ENCODE assay signal across 8 cellular contexts in genomic region chr6:159969921-159970320, GRCh38. TPM values are rescaled to one million over a fixed set of nuclear protein-coding genes. Genes with fewer than 3 reads are reported as not detected.
DNase-seq lines count a peak whose midpoint lies in the region; ATAC-seq lines count a peak whose summit lies in the region.

No MANE protein-coding gene starts in this region.

- H3K4me3 ChIP-seq in CD8-positive, alpha-beta memory T cell (ENCODE audit: low read length): peak overlapping the region; percentile 16

- intact Hi-C loops in left colon (cut with DNase I, micrococcal nuclease): no loop called here

- peaks cover 0 to 2% of the 10 kb centered on the region in 2 donors for H3K27me3 Mint-ChIP-seq in CD8-positive, alpha-beta memory T cell

- ATAC-seq in HG03571 (IDR thresholded peaks at IDR 0.05; ENCODE audit: unreplicated experiment) (peak; percentile 35), left colon (peak; percentile 73)
- ATAC-seq in activated CD4-positive, CD25-positive, alpha-beta regulatory T cell treated with anti-CD3 and anti-CD28 coated beads, Interleukin-2, amount 50 U/mL, for 24 hours: no peak

- peak overlapping the region; percentile 91 to 99 (median 96) for H3K4me3 Mint-ChIP-seq in CD8-positive, alpha-beta memory T cell

- CTCF ChIA-PET in CD8-positive, alpha-beta memory T cell (lab: Charles Lee): interaction anchor here (0.7 to 1.2 kb wide), 3 partner anchors 9 to 11 kb away, joined by 3 to 4 read pairs (median 3); no protein-coding TSS in a partner anchor

- H3K36me3 ChIP-seq in CD8-positive, alpha-beta memory T cell (ENCODE audit: insufficient read depth, low read length): no peaks in the 10 kb centered on the region

- H3K9me3 ChIP-seq in CD8-positive, alpha-beta memory T cell (ENCODE audit: low read length): no peaks in the 10 kb centered on the region

- H3K4me1 Mint-ChIP-seq in CD8-positive, alpha-beta memory T cell: peaks cover 53 to 55% (median 54%) of the 10 kb centered on the region in 3 donors

- peak overlapping the region; percentile 84 to 98 (median 95) for H3K27ac Mint-ChIP-seq in CD8-positive, alpha-beta memory T cell

- peak in 1 of 5 donors; percentile 25 for DNase-seq in CD8-positive, alpha-beta memory T cell
- DNase-seq in GM19238 (ENCODE audit: insufficient read length, low spot score): peak; percentile 45
- peak; percentile 61 for DNase-seq in RPMI8226
- peak; percentile 56 to 77 for DNase-seq in left colon
- DNase-seq in stimulated activated naive CD4-positive, alpha-beta T cell treated with Interleukin-2 at 50 U/mL for 16 hours (lab: John Stamatoyannopoulos, UW): peak; percentile 12

- peaks cover 48% of the 10 kb centered on the region for H3K4me1 ChIP-seq in CD8-positive, alpha-beta memory T cell (ENCODE audit: insufficient read depth, low read length)

- H3K27ac ChIP-seq in CD8-positive, alpha-beta memory T cell (ENCODE audit: low read depth, low read length): peak overlapping the region; percentile 71
- peak overlapping the region; percentile 10 for H3K27ac ChIP-seq in cingulate gyrus (ENCODE audit: low read depth, low read length)

- no peaks in the 10 kb centered on the region for H3K27me3 ChIP-seq in CD8-positive, alpha-beta memory T cell (ENCODE audit: insufficient read depth, low read length, poor library complexity, severe bottlenecking)

- no peaks in the 10 kb centered on the region for H3K9me3 Mint-ChIP-seq in CD8-positive, alpha-beta memory T cell

- POLR2A ChIA-PET in CD8-positive, alpha-beta memory T cell (lab: Charles Lee): interaction anchor here (1.2 to 3.7 kb wide), 3 partner anchors 9 to 46 kb away, joined by 8 to 19 read pairs (median 9); no protein-coding TSS in a partner anchor

- H3K36me3 Mint-ChIP-seq in CD8-positive, alpha-beta memory T cell: peaks cover 0 to 5% (median 0%) of the 10 kb centered on the region in 3 donors

RNA-seq across cellular contexts. Expression of gene IGF2R, which starts 1.0 kb away (rescaled TPM):
- 10 to 100 TPM; 91.4 to 93.7 TPM for total RNA-seq in CD8-positive, alpha-beta memory T cell
- 27.5 TPM for polyA plus RNA-seq in CD8-positive, alpha-beta memory T cell
- total RNA-seq in left colon: 100 to 1,000 TPM in 1 of 2 donors, 10 to 100 TPM in 1; 97.3 to 100 TPM

Comparison
In these comparisons a context has a peak if more than half of its experiments do, and no peak if none do; other contexts are left out.
1. ATAC-seq: peak in HG03571 (single experiment) and left colon (single experiment); none in activated CD4-positive, CD25-positive, alpha-beta regulatory T cell treated with anti-CD3 and anti-CD28 coated beads, Interleukin-2, amount 50 U/mL, for 24 hours (0 of 2).